ENCODE assay signal across 11 cellular contexts in genomic region chr19:38173324-38174041, GRCh38. TPM values are rescaled to one million over a fixed set of nuclear protein-coding genes. Genes with fewer than 3 reads are reported as not detected.
A peak's percentile ranks its signal among the peaks of the same experiment; 100 is the strongest.
DNase-seq lines count a peak whose midpoint lies in the region; ATAC-seq, FAIRE-seq and TF ChIP-seq lines count a peak whose summit lies in the region.
"Had no signal": no experiment of that assay in that cellular context is flagged by ENCODE, and none has a peak within 500 bp of the region (broad histone marks: within the 10 kb centered on the region; RNA-seq: fewer than 3 reads in every experiment).

No MANE protein-coding gene starts in this region.

- DNase-seq in H54 (ENCODE audit: insufficient read length, low spot score) (peak; percentile 95), RWPE1 (ENCODE audit: low spot score) (peak; percentile 97), foreskin keratinocyte (peak; percentile 93 to 95), gastrocnemius medialis (peak; percentile 88 to 98), dedifferentiated amniotic fluid mesenchymal stem cell (ENCODE audit: extremely low spot score) (no peak), RPMI8226 (no peak)
- no peak for DNase-seq in activated CD4-positive, alpha-beta T cell treated with anti-CD3 and anti-CD28 coated beads for 4 hours
- DNase-seq: activated naive CD4-positive, alpha-beta T cell had no signal

- H3K4me1 ChIP-seq in foreskin keratinocyte (peaks cover 3% of the 10 kb centered on the region), gastrocnemius medialis (peaks cover 18 to 19% of the 10 kb centered on the region in 2 donors)

- POLR2A ChIA-PET in RWPE1 (lab: Yijun Ruan, JAX; ENCODE audit: low non-redundant PET): interaction anchor here (0.6 to 0.9 kb wide), 2 partner anchors 8 to 84 kb away, joined by 3 to 5 read pairs; no protein-coding TSS in a partner anchor

- peak; percentile 38 for FAIRE-seq in H54 (lab: Jason Lieb, UNC)
- FAIRE-seq: RCC 7860 had no signal

- H3K27me3 ChIP-seq in foreskin keratinocyte (no peaks in the 10 kb centered on the region), gastrocnemius medialis (no peaks in the 10 kb centered on the region)

- TF ChIP-seq CTCF in RWPE1 (conservative IDR thresholded peaks at IDR 0.05; ENCODE audit: low read depth): no peak
- TF ChIP-seq CTCF in foreskin keratinocyte (conservative IDR thresholded peaks at IDR 0.05): peak; percentile 2
- no peak for TF ChIP-seq CTCF in gastrocnemius medialis (IDR thresholded peaks at IDR 0.05 in 4 of 5, conservative IDR thresholded peaks at IDR 0.05 in 1 of 5)

- TF ChIP-seq POLR2A in H54 (IDR thresholded peaks at IDR 0.05; ENCODE audit: low read depth, low read length) (no peak), gastrocnemius medialis (IDR thresholded peaks at IDR 0.05) (peak; percentile 48 to 65)

- in situ Hi-C loops in gastrocnemius medialis (cut with MboI; ENCODE audit: low sequenced_read_pairs in 4 of 4): no loop called here

- intact Hi-C loops in gastrocnemius medialis (cut with DNase I; ENCODE audit: low total_unique reads): loop anchor here (1.0 to 10.0 kb wide), 4 partner anchors 25 to 721 kb away; partner anchors contain the start of genes NFKBIB and SIRT2

- peak; percentile 99 for ATAC-seq in foreskin keratinocyte
- ATAC-seq in gastrocnemius medialis: peak; percentile 92 to 95
- no peak for ATAC-seq in GM18520 (IDR thresholded peaks at IDR 0.05; ENCODE audit: unreplicated experiment)

- CTCF ChIA-PET in RWPE1 (lab: Yijun Ruan, JAX): interaction anchor here (0.8 to 1.3 kb wide), 2 partner anchors 39 to 271 kb away, joined by 3 to 6 read pairs; no protein-coding TSS in a partner anchor

- no peaks in the 10 kb centered on the region for H3K36me3 ChIP-seq in gastrocnemius medialis

- peak overlapping the region; percentile 20 to 46 (median 39) for H3K4me3 ChIP-seq in gastrocnemius medialis

- H3K9me3 ChIP-seq in gastrocnemius medialis: no peaks in the 10 kb centered on the region

- peak overlapping the region; percentile 98 for H3K27ac ChIP-seq in RWPE1
- H3K27ac ChIP-seq in foreskin keratinocyte: peak overlapping the region; percentile 91
- peak overlapping the region; percentile 90 to 96 (median 93) for H3K27ac ChIP-seq in gastrocnemius medialis

RNA-seq across cellular contexts. Expression of gene DPF1, which starts 50.5 kb away (rescaled TPM):
- total RNA-seq in foreskin keratinocyte (3.3 and 3.8 TPM in 2 replicates), gastrocnemius medialis (not detected)
- 3.4 and 4.2 TPM in 2 replicates for polyA plus RNA-seq in foreskin keratinocyte
- total RNA-seq: mononuclear cell had no signal

Comparison
In these comparisons a context has a peak if more than half of its experiments do, and no peak if none do; other contexts are left out.
1. DNase-seq: peak in H54 (single experiment), RWPE1 (single experiment), foreskin keratinocyte (2 of 2) and gastrocnemius medialis (2 of 2); none in activated CD4-positive, alpha-beta T cell treated with anti-CD3 and anti-CD28 coated beads for 4 hours (0 of 2), dedifferentiated amniotic fluid mesenchymal stem cell (single experiment) and RPMI8226 (single experiment).
2. Peak in every context shown above with its lines, with median percentiles within 50 percentile points of each other: H3K27ac ChIP-seq.